In genomic region chr2:157093666-157094065, GRCh38 we compare ENCODE assay signal across 18 cellular contexts.
DNase-seq lines count a peak whose midpoint lies in the region; TF ChIP-seq lines count a peak whose summit lies in the region.
"Had no signal": no experiment of that assay in that cellular context is flagged by ENCODE, and none has a peak within 500 bp of the region (broad histone marks: within the 10 kb centered on the region; RNA-seq: fewer than 3 reads in every experiment).

No MANE protein-coding gene starts in this region.

- 4% methylated on average over 3 of the region's 3 CpGs for WGBS in SK-N-SH (ENCODE audit: low lambda C conversion rate)

- no peaks in the 10 kb centered on the region for H3K79me2 ChIP-seq in SK-N-SH (ENCODE audit: insufficient read depth)

- H3K9me2 ChIP-seq in SK-N-SH, result no peaks in the 10 kb centered on the region

- 0 out of 2 replicates have a peak overlapping the region, but pooled peaks have one; percentile 17 for H2AFZ ChIP-seq in SK-N-SH (ENCODE audit: low read depth)

- no peak for TF ChIP-seq EP300 in SK-N-SH (IDR thresholded peaks at IDR 0.05; ENCODE audit: borderline replicate concordance in 1 of 2, low read depth in 1 of 2, low read length in 1 of 2)

- H3K4me3 ChIP-seq in SK-N-SH (ENCODE audit: low read depth in 2 of 2, low read length in 1 of 2), result no peak overlapping the region
- H3K4me3 ChIP-seq in fibroblast of mammary gland (ENCODE audit: control insufficient read depth, low read depth, low read length), result no peak overlapping the region

- peak; percentile 26; the same call in 1 of the 2 replicates for TF ChIP-seq CTCF in SK-N-SH (IDR thresholded peaks at IDR 0.05)
- peak; percentile 24 for TF ChIP-seq CTCF in fibroblast of mammary gland (conservative IDR thresholded peaks at IDR 0.05; ENCODE audit: control insufficient read depth, insufficient read depth, low read depth, low read length)

- no peaks in the 10 kb centered on the region for H4K20me1 ChIP-seq in SK-N-SH (ENCODE audit: insufficient read depth)

- H3K9ac ChIP-seq in SK-N-SH, result no peak overlapping the region

- H3K27ac ChIP-seq in SK-N-SH (ENCODE audit: low read depth in 2 of 2, low read length in 1 of 2), result no peak overlapping the region
- no peak overlapping the region for H3K27ac ChIP-seq in caudate nucleus (ENCODE audit: low read depth, low read length)
- H3K27ac ChIP-seq: 22Rv1 had no signal

- H3K36me3 ChIP-seq in SK-N-SH (replicated peaks in 1 of 2; ENCODE audit: control insufficient read depth in 1 of 2, insufficient read depth in 2 of 2, low read length in 1 of 2), result no peaks in the 10 kb centered on the region

- no peaks in the 10 kb centered on the region for H3K27me3 ChIP-seq in SK-N-SH (ENCODE audit: insufficient read depth)

- no peak overlapping the region for H3K4me2 ChIP-seq in SK-N-SH

- DNase-seq in DMS 273 (lab: John Stamatoyannopoulos, UW; ENCODE audit: unreplicated experiment), result peak; percentile 1
- DNase-seq in DMS 273 treated with DMSO at 0.1 percent for 48 hours (lab: John Stamatoyannopoulos, UW), result no peak
- DNase-seq in SK-N-SH, result no peak
- DNase-seq in fibroblast of mammary gland (ENCODE audit: low read depth), result no peak
- no peak for DNase-seq in COLO668 (lab: John Stamatoyannopoulos, UW; ENCODE audit: unreplicated experiment)
- no peak for DNase-seq in NCI-H2029 (lab: John Stamatoyannopoulos, UW)
- DNase-seq in caudate nucleus (lab: John Stamatoyannopoulos, UW), result no peak
- DNase-seq in NCI-H524 treated with DMSO at 0.1 percent for 48 hours (lab: John Stamatoyannopoulos, UW), result no peak
- DNase-seq: CD4-positive, CD25-positive, alpha-beta regulatory T cell; DMS53; MM.1S; NCI-H1092; NCI-H1436 treated with DMSO at 0.1 percent for 48 hours; NCI-H2029 treated with DMSO at 0.1 percent for 48 hours; NCI-H2171 treated with DMSO at 0.1 percent for 48 hours; NCI-H446 treated with DMSO at 0.1 percent for 48 hours; NCI-H748 treated with DMSO at 0.1 percent for 48 hours had no signal

- peaks cover 3% of the 10 kb centered on the region; the same call in 1 of the 2 replicates for H3K9me3 ChIP-seq in SK-N-SH

- POLR2A ChIA-PET in SK-N-SH (lab: Yijun Ruan, JAX), result no interaction called here

- H3K4me1 ChIP-seq in SK-N-SH (ENCODE audit: control insufficient read depth in 1 of 2, insufficient read depth in 2 of 2, low read depth in 1 of 2, low read length in 1 of 2), result no peaks in the 10 kb centered on the region

- no peak for TF ChIP-seq RAD21 in SK-N-SH (IDR thresholded peaks at IDR 0.05; ENCODE audit: low read length)

- H3F3A ChIP-seq in SK-N-SH (replicated peaks; ENCODE audit: insufficient read depth), result no peaks in the 10 kb centered on the region

- CTCF ChIA-PET in SK-N-SH (lab: Yijun Ruan, JAX), result interaction anchor here (1.3 kb wide), 1 partner anchor 11 kb away, joined by 5 read pairs; no protein-coding TSS in a partner anchor

TF ChIP-seq in SK-N-SH, 30 proteins besides CTCF, POLR2A, EP300 and RAD21:
- no peak for TF ChIP-seq TCF12 (IDR thresholded peaks at IDR 0.05)
